Comparison of ENCODE assay signal across 8 cellular contexts in the genomic region with DNA sequence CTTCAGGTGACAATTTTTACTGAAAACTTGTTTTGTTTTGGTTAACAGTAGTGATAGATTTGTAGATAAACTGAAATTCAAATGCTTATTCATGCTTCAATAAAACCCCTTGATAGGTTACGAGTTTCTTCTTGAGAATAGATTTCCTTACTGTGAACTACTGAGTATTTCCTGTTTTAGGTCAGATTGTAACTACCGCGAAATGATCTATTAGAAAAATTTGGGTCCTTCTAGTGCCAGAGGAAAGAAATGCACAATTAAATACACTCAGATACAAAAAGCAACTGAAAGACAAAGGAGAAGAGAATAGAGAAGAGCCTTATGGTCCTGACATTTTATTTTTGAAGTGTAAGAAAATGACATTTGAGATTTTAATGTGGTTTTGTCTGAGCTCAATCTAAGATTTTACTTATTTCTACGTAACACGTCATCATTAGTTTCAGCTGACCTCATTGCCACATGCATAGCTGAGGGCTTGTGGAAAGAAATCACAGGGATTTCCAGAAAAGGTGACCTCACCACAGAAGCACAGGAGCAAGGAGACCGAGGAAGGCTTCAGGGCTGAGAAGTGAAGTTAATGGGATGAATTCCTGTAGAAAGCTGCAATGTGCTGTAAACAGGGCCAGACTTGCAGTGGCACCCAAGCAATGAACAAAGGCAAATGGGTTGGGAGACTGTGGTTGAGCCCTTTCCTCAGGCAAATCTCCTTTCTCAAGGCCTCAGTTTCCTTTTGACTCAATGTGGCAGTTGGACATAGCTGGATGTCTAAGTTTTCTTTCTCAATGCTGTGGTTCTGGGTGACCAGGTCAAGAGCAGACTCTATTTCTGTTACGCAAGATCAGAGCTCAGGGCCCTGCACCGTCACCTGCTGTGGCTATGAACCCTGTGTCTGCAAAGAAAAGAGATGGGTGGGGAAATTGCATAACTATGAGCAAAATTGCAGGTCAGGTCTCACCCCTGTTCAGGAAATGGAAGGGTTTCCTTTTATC.
DNase-seq lines count a peak whose midpoint lies in the region; ATAC-seq and TF ChIP-seq lines count a peak whose summit lies in the region.

No MANE protein-coding gene starts in this region.

- peak overlapping the region in 1 of 2 donors; percentile 83 for H3K27ac Mint-ChIP-seq in natural killer cell treated with Interleukin-12 subunit alpha and Interleukin-12 subunit beta and Interleukin-15 and Interleukin-18, amount 100 ng/mL, for 72 hours
- no peak overlapping the region for H3K27ac Mint-ChIP-seq in HFFc6

- H3K27me3 Mint-ChIP-seq in natural killer cell treated with Interleukin-12 subunit alpha and Interleukin-12 subunit beta and Interleukin-15 and Interleukin-18, amount 100 ng/mL, for 72 hours, result no peaks in the 10 kb centered on the region
- H3K27me3 Mint-ChIP-seq in HFFc6 (ENCODE audit: insufficient read depth), result no peaks in the 10 kb centered on the region; the same call in none of the 2 replicates

- no peak overlapping the region for H3K27ac ChIP-seq in WERI-Rb-1

- peak overlapping the region; percentile 73 for H3K4me3 Mint-ChIP-seq in natural killer cell treated with Interleukin-12 subunit alpha and Interleukin-12 subunit beta and Interleukin-15 and Interleukin-18, amount 100 ng/mL, for 72 hours
- H3K4me3 Mint-ChIP-seq in HFFc6, result no peak overlapping the region

- no peaks in the 10 kb centered on the region for H3K9me3 Mint-ChIP-seq in natural killer cell treated with Interleukin-12 subunit alpha and Interleukin-12 subunit beta and Interleukin-15 and Interleukin-18, amount 100 ng/mL, for 72 hours
- H3K9me3 Mint-ChIP-seq in HFFc6, result no peaks in the 10 kb centered on the region

- H3K27me3 ChIP-seq in WERI-Rb-1 (ENCODE audit: insufficient read depth, low read depth, severe bottlenecking), result no peaks in the 10 kb centered on the region

- no peaks in the 10 kb centered on the region for H3K36me3 Mint-ChIP-seq in natural killer cell treated with Interleukin-12 subunit alpha and Interleukin-12 subunit beta and Interleukin-15 and Interleukin-18, amount 100 ng/mL, for 72 hours
- H3K36me3 Mint-ChIP-seq in HFFc6 (ENCODE audit: low read depth), result no peaks in the 10 kb centered on the region

- in situ Hi-C loops in GM13976 (cut with MboI; ENCODE audit: low sequenced_read_pairs, unreplicated experiment), result no loop called here

- H3K9me3 ChIP-seq in WERI-Rb-1 (ENCODE audit: severe bottlenecking), result no peaks in the 10 kb centered on the region

- no peaks in the 10 kb centered on the region for H3K36me3 ChIP-seq in WERI-Rb-1

- H3K4me3 ChIP-seq in WERI-Rb-1 (ENCODE audit: low read depth, low read length), result no peak overlapping the region

- ATAC-seq in GM21737 (IDR thresholded peaks at IDR 0.05; ENCODE audit: unreplicated experiment), result peak; percentile 95
- peak; percentile 91 to 96 for ATAC-seq in natural killer cell treated with Interleukin-12 subunit alpha and Interleukin-12 subunit beta and Interleukin-15 and Interleukin-18, amount 100 ng/mL, for 72 hours

- DNase-seq in GM13976 (ENCODE audit: low spot score) (peak; percentile 57), KG1 (lab: John Stamatoyannopoulos, UW) (peak; percentile 39), astrocyte of the hippocampus (ENCODE audit: low read depth, low spot score) (peak; percentile 91), WERI-Rb-1 (no peak), iPS-NIHi7 (ENCODE audit: extremely low spot score) (no peak), HFFc6 (no peak)
- DNase-seq in natural killer cell treated with Interleukin-12 subunit alpha and Interleukin-12 subunit beta and Interleukin-15 and Interleukin-18, amount 100 ng/mL, for 72 hours (ENCODE audit: low spot score), result peak; percentile 84

- peaks cover 17 to 23% of the 10 kb centered on the region in 2 donors for H3K4me1 Mint-ChIP-seq in natural killer cell treated with Interleukin-12 subunit alpha and Interleukin-12 subunit beta and Interleukin-15 and Interleukin-18, amount 100 ng/mL, for 72 hours (ENCODE audit: low read depth in 2 of 2)
- H3K4me1 Mint-ChIP-seq in HFFc6 (ENCODE audit: low read depth), result no peaks in the 10 kb centered on the region

- TF ChIP-seq CTCF in GM13976 (IDR thresholded peaks at IDR 0.05; ENCODE audit: borderline replicate concordance, control extremely low read depth, extremely low read depth, insufficient read depth, missing control alignments) (no peak), WERI-Rb-1 (IDR thresholded peaks at IDR 0.05; ENCODE audit: low read depth, low read length) (no peak), HFFc6 (IDR thresholded peaks at IDR 0.05) (no peak)

Comparison
In these comparisons a context has a peak if more than half of its experiments do, and no peak if none do; other contexts are left out.
1. DNase-seq: peak in GM13976 (single experiment), KG1 (single experiment), astrocyte of the hippocampus (single experiment) and natural killer cell treated with Interleukin-12 subunit alpha and Interleukin-12 subunit beta and Interleukin-15 and Interleukin-18, amount 100 ng/mL, for 72 hours (single experiment); none in WERI-Rb-1 (single experiment), iPS-NIHi7 (single experiment) and HFFc6 (single experiment).